Comparison of ENCODE assay signal across 24 cellular contexts in genomic region chr7:129886818-129887186, GRCh38.
DNase-seq lines count a peak whose midpoint lies in the region; ATAC-seq and TF ChIP-seq lines count a peak whose summit lies in the region.
"Had no signal": no experiment of that assay in that cellular context is flagged by ENCODE, and none has a peak within 500 bp of the region (broad histone marks: within the 10 kb centered on the region; RNA-seq: fewer than 3 reads in every experiment).

No MANE protein-coding gene starts in this region.

- no peak for ATAC-seq in T-helper 17 cell
- no peak for ATAC-seq in gastrocnemius medialis
- no peak for ATAC-seq in HG03520 (IDR thresholded peaks at IDR 0.05; ENCODE audit: unreplicated experiment)
- no peak for ATAC-seq in GM18858 (IDR thresholded peaks at IDR 0.05; ENCODE audit: unreplicated experiment)
- ATAC-seq: GM12878 had no signal

- no peaks in the 10 kb centered on the region for H3K27me3 Mint-ChIP-seq in T-helper 17 cell
- H3K27me3 Mint-ChIP-seq: CD4-positive, CD25-positive, alpha-beta regulatory T cell had no signal

- H3K4me3 Mint-ChIP-seq in T-helper 17 cell: no peak overlapping the region
- H3K4me3 Mint-ChIP-seq: CD4-positive, CD25-positive, alpha-beta regulatory T cell; H9 had no signal

- no peak for TF ChIP-seq CTCF in left ventricle myocardium inferior (IDR thresholded peaks at IDR 0.05; ENCODE audit: borderline replicate concordance)
- TF ChIP-seq CTCF in right atrium auricular region (IDR thresholded peaks at IDR 0.05): no peak
- TF ChIP-seq CTCF in gastrocnemius medialis (IDR thresholded peaks at IDR 0.05 in 4 of 5, conservative IDR thresholded peaks at IDR 0.05 in 1 of 5): no peak

- H3K27ac Mint-ChIP-seq in T-helper 17 cell: peak overlapping the region; percentile 59
- H3K27ac Mint-ChIP-seq: CD4-positive, CD25-positive, alpha-beta regulatory T cell had no signal

- H3K9me3 ChIP-seq in left ventricle myocardium inferior (replicated peaks): no peaks in the 10 kb centered on the region
- H3K9me3 ChIP-seq in right atrium auricular region: no peaks in the 10 kb centered on the region
- no peaks in the 10 kb centered on the region for H3K9me3 ChIP-seq in T-helper 17 cell (ENCODE audit: control insufficient read depth, low read length, poor library complexity, severe bottlenecking)
- H3K9me3 ChIP-seq in gastrocnemius medialis: no peaks in the 10 kb centered on the region
- H3K9me3 ChIP-seq: A549, Peyer's patch had no signal

- H3K4me1 ChIP-seq in left ventricle myocardium inferior (peaks cover 54% of the 10 kb centered on the region), right atrium auricular region (peaks cover 0 to 20% of the 10 kb centered on the region in 2 donors), gastrocnemius medialis (peaks cover 21 to 35% of the 10 kb centered on the region in 2 donors)
- H3K4me1 ChIP-seq: Peyer's patch had no signal

- H3K4me3 ChIP-seq in left ventricle myocardium inferior (no peak overlapping the region), right atrium auricular region (no peak overlapping the region), gastrocnemius medialis (no peak overlapping the region)
- H3K4me3 ChIP-seq: A549, GM12878, GM23248, Peyer's patch had no signal

- no peak for TF ChIP-seq POLR2A in gastrocnemius medialis (IDR thresholded peaks at IDR 0.05)

- intact Hi-C loops in left ventricle myocardium inferior (cut with micrococcal nuclease) (no loop called here), gastrocnemius medialis (cut with DNase I; ENCODE audit: low total_unique reads) (no loop called here)

- H3K27ac ChIP-seq in left ventricle myocardium inferior (replicated peaks): peak overlapping the region; percentile 66
- H3K27ac ChIP-seq in right atrium auricular region: peak overlapping the region in 1 of 2 donors; percentile 46
- peak overlapping the region; percentile 37 to 62 (median 58) for H3K27ac ChIP-seq in gastrocnemius medialis
- H3K27ac ChIP-seq: A549, GM23248, Peyer's patch had no signal

- in situ Hi-C loops in gastrocnemius medialis (cut with MboI; ENCODE audit: low sequenced_read_pairs in 4 of 4): no loop called here

- peaks cover 19% of the 10 kb centered on the region for H3K4me1 Mint-ChIP-seq in T-helper 17 cell

- H3K36me3 Mint-ChIP-seq in T-helper 17 cell (ENCODE audit: low read depth): no peaks in the 10 kb centered on the region

- H3K27me3 ChIP-seq in left ventricle myocardium inferior (ENCODE audit: low read depth) (no peaks in the 10 kb centered on the region), right atrium auricular region (no peaks in the 10 kb centered on the region), gastrocnemius medialis (no peaks in the 10 kb centered on the region)
- H3K27me3 ChIP-seq: Peyer's patch had no signal

- DNase-seq in left ventricle myocardium inferior (no peak), right atrium auricular region (ENCODE audit: low spot score) (no peak), T-helper 17 cell (no peak), kidney tubule cell (ENCODE audit: low spot score) (peak; percentile 42), gastrocnemius medialis (no peak)
- no peak for DNase-seq in NK-92 treated with Interleukin-12 subunit alpha and Interleukin-12 subunit beta, amount 100 ng/mL, for 24 hours (lab: John Stamatoyannopoulos, UW)
- DNase-seq: CD4-positive, CD25-positive, alpha-beta regulatory T cell; DMS 273 treated with DMSO at 0.1 percent for 48 hours; DMS79 treated with DMSO at 0.1 percent for 48 hours; GM23248; H9; KBM-7; MM.1S; NCI-H1092; NCI-H1436; NCI-H1930; NCI-H2227 treated with DMSO at 0.1 percent for 48 hours; NCI-H510A; Peyer's patch; Right ventricle myocardium superior had no signal

- H3K36me3 ChIP-seq in left ventricle myocardium inferior (peaks cover 4% of the 10 kb centered on the region), right atrium auricular region (no peaks in the 10 kb centered on the region), gastrocnemius medialis (no peaks in the 10 kb centered on the region)
- H3K36me3 ChIP-seq: Peyer's patch had no signal
